ENCODE assay signal across 8 cellular contexts in the genomic region with DNA sequence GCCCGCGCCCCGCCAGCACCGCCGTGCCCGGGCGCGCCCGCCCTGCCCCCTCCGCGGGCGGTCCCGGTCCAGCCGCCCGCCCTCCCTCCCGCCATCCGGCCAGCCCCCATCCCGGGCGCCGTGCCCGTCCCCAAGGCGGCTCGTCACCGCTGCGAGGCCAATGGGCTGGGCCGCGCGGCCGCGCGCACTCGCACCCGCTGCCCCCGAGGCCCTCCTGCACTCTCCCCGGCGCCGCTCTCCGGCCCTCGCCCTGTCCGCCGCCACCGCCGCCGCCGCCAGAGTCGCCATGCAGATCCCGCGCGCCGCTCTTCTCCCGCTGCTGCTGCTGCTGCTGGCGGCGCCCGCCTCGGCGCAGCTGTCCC. TPM values are rescaled to one million over a fixed set of nuclear protein-coding genes. Genes with fewer than 3 reads are reported as not detected.
DNase-seq lines count a peak whose midpoint lies in the region; ATAC-seq, FAIRE-seq and TF ChIP-seq lines count a peak whose summit lies in the region.

A gene (plus strand): TSS at position 187 of the 362 bp plus-strand sequence. CDS start 100 bp downstream, at position 287.

- peak within 1 kb of the TSS; percentile 97 for H3K4me2 ChIP-seq in skeletal muscle satellite cell (ENCODE audit: low read length)

- no peak for ATAC-seq in HG03457 (IDR thresholded peaks at IDR 0.05; ENCODE audit: unreplicated experiment)

- H3K4me3 ChIP-seq in coronary artery: peak within 1 kb of the TSS; percentile 98
- peak within 1 kb of the TSS; percentile 71 to 82 for H3K4me3 ChIP-seq in kidney (ENCODE audit: low read length in 2 of 2)
- peak within 1 kb of the TSS; percentile 80 for H3K4me3 ChIP-seq in skeletal muscle satellite cell (ENCODE audit: low read length)

- peak; percentile 47 for DNase-seq in COLO668 (lab: John Stamatoyannopoulos, UW; ENCODE audit: unreplicated experiment)
- peak; percentile 13 to 62 for DNase-seq in NCI-H1930 (lab: John Stamatoyannopoulos, UW)
- no peak for DNase-seq in coronary artery (ENCODE audit: low spot score)
- DNase-seq in kidney: peak; percentile 92
- no peak for DNase-seq in G401 (ENCODE audit: low spot score)
- DNase-seq in GM19239 (ENCODE audit: insufficient read length, low spot score): no peak

- H3K27me3 ChIP-seq in skeletal muscle satellite cell (ENCODE audit: control insufficient read depth, insufficient read depth, low read length): no peaks in the 10 kb centered on the region

- intact Hi-C loops in kidney (cut with DNase I): no loop called here

- TF ChIP-seq CTCF in coronary artery (IDR thresholded peaks at IDR 0.05): no peak
- no peak for TF ChIP-seq CTCF in kidney (IDR thresholded peaks at IDR 0.05; ENCODE audit: borderline replicate concordance, extremely low read depth, insufficient read depth)

- H3K9ac ChIP-seq in kidney (ENCODE audit: low read length in 2 of 2) (peak within 1 kb of the TSS; percentile 54 to 61), skeletal muscle satellite cell (ENCODE audit: low read depth, low read length) (peak within 1 kb of the TSS; percentile 85)

- H3K9me3 ChIP-seq in kidney (ENCODE audit: control insufficient read depth in 1 of 2, low read length in 2 of 2) (no peaks in the 10 kb centered on the region), skeletal muscle satellite cell (replicated peaks; ENCODE audit: low read length) (no peaks in the 10 kb centered on the region)

- H3K4me1 ChIP-seq in kidney (ENCODE audit: control insufficient read depth in 1 of 2, insufficient read depth in 1 of 2, low read depth in 1 of 2, low read length in 2 of 2) (peaks cover 0 to 14% of the 10 kb centered on the region in 2 donors), skeletal muscle satellite cell (ENCODE audit: control insufficient read depth, insufficient read depth, low read length) (peaks cover 36% of the 10 kb centered on the region)

- no peaks in the 10 kb centered on the region for H3K36me3 ChIP-seq in kidney (ENCODE audit: control insufficient read depth in 1 of 2, insufficient read depth in 2 of 2, low read length in 2 of 2)
- peaks cover 27% of the 10 kb centered on the region for H3K36me3 ChIP-seq in skeletal muscle satellite cell (ENCODE audit: insufficient read depth, low read length)

- FAIRE-seq in kidney (lab: Jason Lieb, UNC): no peak
- FAIRE-seq in GM19239 (lab: Jason Lieb, UNC): no peak

- in situ Hi-C loops in G401 (cut with HindIII; ENCODE audit: low sequenced_read_pairs): no loop called here

- peak within 1 kb of the TSS; percentile 75 to 96 for H3K27ac ChIP-seq in coronary artery
- peak within 1 kb of the TSS in 1 of 2 donors; percentile 69 for H3K27ac ChIP-seq in kidney (ENCODE audit: low read depth in 2 of 2, low read length in 2 of 2)

RNA-seq across cellular contexts. Expression of the gene that starts here (rescaled TPM):
- 86.0 TPM for total RNA-seq in kidney
- polyA plus RNA-seq in kidney (ENCODE audit: insufficient read depth, low read depth, low replicate concordance): 345 TPM
- total RNA-seq in skeletal muscle satellite cell (2012; rRNA removed): 186 and 200 TPM in 2 replicates
- total RNA-seq in G401 (2014; rRNA removed; shearing (Covaris generic)): 4.5 and 9.2 TPM in 2 replicates

Comparison
In these comparisons a context has a peak if more than half of its experiments do, and no peak if none do; other contexts are left out.
1. DNase-seq: peak in COLO668 (single experiment), NCI-H1930 (2 of 2) and kidney (single experiment); none in coronary artery (single experiment), G401 (single experiment) and GM19239 (single experiment).
2. Peak in every context shown above with its lines, with median percentiles within 50 percentile points of each other: H3K4me3 ChIP-seq.